Comparison of ENCODE assay signal across 22 cellular contexts in the genomic region with DNA sequence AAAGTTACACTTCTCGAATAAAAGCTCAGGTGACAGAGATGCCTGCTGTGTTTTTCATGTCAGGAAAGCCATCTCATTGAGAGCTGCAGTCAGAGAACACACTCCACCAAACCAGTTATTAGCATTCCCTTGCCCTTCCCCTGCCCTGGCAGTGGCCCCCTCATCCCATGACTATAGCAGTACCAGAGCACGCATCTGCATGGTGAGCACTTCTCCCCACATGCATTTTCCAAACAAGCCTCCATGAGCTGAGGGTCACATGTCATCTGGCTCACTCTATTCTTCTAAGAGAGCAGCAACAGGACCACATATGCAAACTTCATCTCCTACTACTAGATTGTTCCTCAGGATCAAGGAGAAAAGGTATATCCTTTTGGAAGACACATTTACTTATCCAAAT. TPM values are rescaled to one million over a fixed set of nuclear protein-coding genes. Genes with fewer than 3 reads are reported as not detected.
DNase-seq lines count a peak whose midpoint lies in the region; ATAC-seq lines count a peak whose summit lies in the region.
"Had no signal": no experiment of that assay in that cellular context is flagged by ENCODE, and none has a peak within 500 bp of the region (broad histone marks: within the 10 kb centered on the region; RNA-seq: fewer than 3 reads in every experiment).

No MANE protein-coding gene starts in this region.

- no peaks in the 10 kb centered on the region for H3K9me3 Mint-ChIP-seq in activated T-helper 17 cell treated with anti-CD3 and anti-CD28 coated beads, Interleukin-2, amount 50 U/mL, for 72 hours
- H3K9me3 Mint-ChIP-seq: CD8-positive, alpha-beta T cell; nephron had no signal

- ATAC-seq in activated T-helper 17 cell treated with anti-CD3 and anti-CD28 coated beads, Interleukin-2, amount 50 U/mL, for 72 hours (replicated peaks), result no peak
- ATAC-seq in left cardiac atrium (peak in 1 of 2 donors; percentile 6), GM21526 (IDR thresholded peaks at IDR 0.05; ENCODE audit: low FRiP score, unreplicated experiment) (no peak)
- ATAC-seq: CD8-positive, alpha-beta T cell had no signal

- H3K27me3 Mint-ChIP-seq in activated T-helper 17 cell treated with anti-CD3 and anti-CD28 coated beads, Interleukin-2, amount 50 U/mL, for 72 hours, result no peaks in the 10 kb centered on the region
- H3K27me3 Mint-ChIP-seq: activated naive CD8-positive, alpha-beta T cell had no signal

- H3K27ac Mint-ChIP-seq in activated T-helper 17 cell treated with anti-CD3 and anti-CD28 coated beads, Interleukin-2, amount 50 U/mL, for 72 hours, result peak overlapping the region; percentile 2
- H3K27ac Mint-ChIP-seq: activated naive CD8-positive, alpha-beta T cell; CD8-positive, alpha-beta T cell; IgD-negative memory B cell; nephron had no signal

- no peaks in the 10 kb centered on the region for H3K36me3 Mint-ChIP-seq in activated T-helper 17 cell treated with anti-CD3 and anti-CD28 coated beads, Interleukin-2, amount 50 U/mL, for 72 hours (ENCODE audit: low read depth)

- no peak overlapping the region for H3K4me3 Mint-ChIP-seq in activated T-helper 17 cell treated with anti-CD3 and anti-CD28 coated beads, Interleukin-2, amount 50 U/mL, for 72 hours
- H3K4me3 Mint-ChIP-seq: activated naive CD8-positive, alpha-beta T cell; CD8-positive, alpha-beta T cell; IgD-negative memory B cell; nephron had no signal

- intact Hi-C loops in left cardiac atrium (cut with DNase I), result no loop called here

- H3K4me1 Mint-ChIP-seq in activated T-helper 17 cell treated with anti-CD3 and anti-CD28 coated beads, Interleukin-2, amount 50 U/mL, for 72 hours, result peaks cover 11% of the 10 kb centered on the region

- DNase-seq in Ammon's horn (ENCODE audit: low spot score) (peak; percentile 53), left cardiac atrium (peak; percentile 28), pons (ENCODE audit: low spot score) (peak; percentile 63), SK-N-DZ (ENCODE audit: low spot score) (no peak)
- DNase-seq in activated CD4-positive, alpha-beta T cell treated with anti-CD3 and anti-CD28 coated beads, Interleukin-2, amount 50 U/mL, for 4 hours, result no peak
- no peak for DNase-seq in activated CD4-positive, alpha-beta T cell treated with anti-CD3 and anti-CD28 coated beads for 1 hour
- DNase-seq: activated CD4-positive, alpha-beta T cell treated with anti-CD3 and anti-CD28 coated beads, Interleukin-2, amount 50 U/mL, for 48 hours; AML-193; CD8-positive, alpha-beta T cell; HCEC 1CT; NCI-H1105 treated with DMSO at 0.1 percent for 48 hours; NCI-H2081; NCI-H446 treated with DMSO at 0.1 percent for 48 hours; ovary; stimulated activated CD8-positive, alpha-beta memory T cell treated with anti-CD3 and anti-CD28 coated beads, Interleukin-4, amount 100 ng/mL, for 48 hours; T-helper 9 cell had no signal

RNA-seq across cellular contexts. Expression of gene FGL2, which starts 42.4 kb away (rescaled TPM):
- under 1 TPM; 0.16 to 0.56 TPM for total RNA-seq in activated T-helper 17 cell treated with anti-CD3 and anti-CD28 coated beads, Interleukin-2, amount 50 U/mL, for 72 hours
- 10 to 100 TPM; 19.7 to 20.8 TPM for total RNA-seq in left cardiac atrium
- not detected in 2 replicates for polyA plus RNA-seq in SK-N-DZ (2014; cell fraction: cytosol; rRNA removed)
- polyA plus RNA-seq in SK-N-DZ (2014; cell fraction: nucleus; rRNA removed), result not detected in 2 replicates
- total RNA-seq: G401 had no signal

Comparison
In these comparisons a context has a peak if more than half of its experiments do, and no peak if none do; other contexts are left out.
1. DNase-seq: peak in Ammon's horn (single experiment), left cardiac atrium (single experiment) and pons (single experiment); none in activated CD4-positive, alpha-beta T cell treated with anti-CD3 and anti-CD28 coated beads, Interleukin-2, amount 50 U/mL, for 4 hours (0 of 2), SK-N-DZ (single experiment) and activated CD4-positive, alpha-beta T cell treated with anti-CD3 and anti-CD28 coated beads for 1 hour (single experiment).
2. RNA of gene FGL2, which starts 42.4 kb away (total RNA-seq): 19.7 to 20.8 TPM in left cardiac atrium; 0.16 to 0.56 TPM in activated T-helper 17 cell treated with anti-CD3 and anti-CD28 coated beads, Interleukin-2, amount 50 U/mL, for 72 hours; every median in the first group is over 10 times any median in the second.